ENCODE assay signal across 12 cellular contexts in genomic region chr7:155951554-155952158, GRCh38.
A peak's percentile ranks its signal among the peaks of the same experiment; 100 is the strongest.
DNase-seq lines count a peak whose midpoint lies in the region; ATAC-seq and TF ChIP-seq lines count a peak whose summit lies in the region.
"Had no signal": no experiment of that assay in that cellular context is flagged by ENCODE, and none has a peak within 500 bp of the region (broad histone marks: within the 10 kb centered on the region; RNA-seq: fewer than 3 reads in every experiment).

No MANE protein-coding gene starts in this region.

- H2AFZ ChIP-seq in HCT116 (ENCODE audit: low read depth, low read length, poor library complexity, severe bottlenecking) (no peak overlapping the region), PC-9 (peak overlapping the region; percentile 53), osteoblast (ENCODE audit: low read length) (peak overlapping the region; percentile 35)

- no peak for TF ChIP-seq RAD21 in HCT116 (IDR thresholded peaks at IDR 0.05; ENCODE audit: low read depth)

- H3K4me2 ChIP-seq in HCT116 (ENCODE audit: low read length) (peak overlapping the region; percentile 81), PC-9 (peak overlapping the region; percentile 91), osteoblast (ENCODE audit: insufficient read depth, low read length) (peak overlapping the region; percentile 55)

- no peak for TF ChIP-seq POLR2A in HCT116 (IDR thresholded peaks at IDR 0.05; ENCODE audit: borderline replicate concordance, extremely low read depth, insufficient read depth, insufficient read length)
- TF ChIP-seq POLR2A in tibial nerve (IDR thresholded peaks at IDR 0.05): no peak

- RAD21 ChIA-PET in HCT116 (lab: Charles Lee; ENCODE audit: low non-redundant PET in 1 of 2, low total read pairs in 2 of 2, uncharacterized antibody in 2 of 2, unreplicated experiment in 2 of 2): interaction anchor here (0.6 to 1.7 kb wide), 5 partner anchors 10 to 594 kb away, joined by 3 to 10 read pairs (median 4); no protein-coding TSS in a partner anchor

- intact Hi-C loops in HCT116 (cut with micrococcal nuclease) (loop anchor here (1.0 kb wide), 2 partner anchors 11 to 29 kb away; no protein-coding TSS in a partner anchor), PC-9 (cut with micrococcal nuclease; ENCODE audit: unreplicated experiment) (loop anchor here (1.0 to 2.0 kb wide), 4 partner anchors 11 to 137 kb away; no protein-coding TSS in a partner anchor)

- H4K20me1 ChIP-seq in HCT116 (ENCODE audit: insufficient read depth): no peaks in the 10 kb centered on the region
- H4K20me1 ChIP-seq in PC-9 (ENCODE audit: insufficient read depth): no peaks in the 10 kb centered on the region
- no peaks in the 10 kb centered on the region for H4K20me1 ChIP-seq in osteoblast (ENCODE audit: insufficient read depth, low read length)

- POLR2A ChIA-PET in HCT116 (lab: Charles Lee): interaction anchor here (1.0 to 2.9 kb wide), 3 partner anchors 9 to 30 kb away, joined by 3 to 37 read pairs (median 3); no protein-coding TSS in a partner anchor
- POLR2A ChIA-PET in PC-9 (lab: Charles Lee; ENCODE audit: unreplicated experiment): interaction anchor here (0.6 to 1.2 kb wide), 3 partner anchors 10 to 32 kb away, joined by 3 to 6 read pairs (median 3); no protein-coding TSS in a partner anchor

- peaks cover 41% of the 10 kb centered on the region for H3F3A ChIP-seq in PC-9 (ENCODE audit: insufficient read depth, low read depth)

- H3K4me3 ChIP-seq in HCT116 (replicated peaks in 1 of 2; ENCODE audit: low read depth in 1 of 2, low read length in 2 of 2) (peak overlapping the region; percentile 7 to 46; a peak in 3 of 4 replicates), PC-9 (peak overlapping the region; percentile 45; the same call in 1 of the 2 replicates), epithelial cell of esophagus (ENCODE audit: low read length) (no peak overlapping the region), osteoblast (ENCODE audit: insufficient read depth, low read length) (no peak overlapping the region), tibial nerve (no peak overlapping the region)

- 69 to 76% methylated on average over 21 of the region's 21 CpGs for WGBS in tibial nerve, 2 donors

- H3K27me3 ChIP-seq in HCT116 (ENCODE audit: insufficient read depth, low read length): no peaks in the 10 kb centered on the region
- no peaks in the 10 kb centered on the region for H3K27me3 ChIP-seq in PC-9 (ENCODE audit: insufficient read depth, low read depth)
- H3K27me3 ChIP-seq in osteoblast (ENCODE audit: insufficient read depth, low read length): no peaks in the 10 kb centered on the region
- H3K27me3 ChIP-seq in tibial nerve: no peaks in the 10 kb centered on the region

- H3K4me1 ChIP-seq in HCT116 (ENCODE audit: control insufficient read depth in 1 of 2, insufficient read depth in 2 of 2, low read length in 2 of 2): peaks cover 42 to 74% of the 10 kb centered on the region in 2 experiments
- peaks cover 70% of the 10 kb centered on the region for H3K4me1 ChIP-seq in PC-9 (replicated peaks; ENCODE audit: insufficient read depth)
- H3K4me1 ChIP-seq in osteoblast (ENCODE audit: insufficient read depth, low read length): peaks cover 5% of the 10 kb centered on the region
- no peaks in the 10 kb centered on the region for H3K4me1 ChIP-seq in tibial nerve

- H3K9me3 ChIP-seq in HCT116 (ENCODE audit: control insufficient read depth in 1 of 2, insufficient read depth in 1 of 2, low read depth in 1 of 2, low read length in 2 of 2) (no peaks in the 10 kb centered on the region), PC-9 (ENCODE audit: insufficient read depth, low read depth) (no peaks in the 10 kb centered on the region), osteoblast (ENCODE audit: low read depth, low read length) (no peaks in the 10 kb centered on the region), tibial nerve (no peaks in the 10 kb centered on the region)

- TF ChIP-seq CTCF in HCT116 (IDR thresholded peaks at IDR 0.05 in 2 of 3, conservative IDR thresholded peaks at IDR 0.05 in 1 of 3; ENCODE audit: borderline replicate concordance in 1 of 3, insufficient read depth in 1 of 3, low read depth in 2 of 3, low read length in 2 of 3) (no peak), PC-9 (conservative IDR thresholded peaks at IDR 0.05) (no peak), epithelial cell of esophagus (IDR thresholded peaks at IDR 0.05; ENCODE audit: insufficient read depth, low read depth, low read length, missing control alignments) (no peak), osteoblast (IDR thresholded peaks at IDR 0.05; ENCODE audit: extremely low read depth, low read depth, low read length) (no peak), omental fat pad (IDR thresholded peaks at IDR 0.05) (no peak), tibial nerve (IDR thresholded peaks at IDR 0.05) (no peak)

- ATAC-seq in HCT116 (peak; percentile 86), HG02981 (IDR thresholded peaks at IDR 0.05; ENCODE audit: unreplicated experiment) (no peak), GM19467 (IDR thresholded peaks at IDR 0.05; ENCODE audit: unreplicated experiment) (no peak), omental fat pad (ENCODE audit: low FRiP score) (no peak)
- ATAC-seq: stimulated activated memory B cell treated with anti-CD40 and anti-IgM and Interleukin-4, amounts not matched to agents 10 μg/mL and 1 μg/mL and 100 μg/mL, for 72 hours had no signal

- no peaks in the 10 kb centered on the region for H3K36me3 ChIP-seq in HCT116 (ENCODE audit: control insufficient read depth in 1 of 2, insufficient read depth in 2 of 2, low read length in 2 of 2)
- H3K36me3 ChIP-seq in PC-9 (ENCODE audit: low read depth): no peaks in the 10 kb centered on the region
- H3K36me3 ChIP-seq in osteoblast (ENCODE audit: insufficient read depth, low read length): no peaks in the 10 kb centered on the region
- no peaks in the 10 kb centered on the region for H3K36me3 ChIP-seq in tibial nerve

- no peaks in the 10 kb centered on the region for H3K9me2 ChIP-seq in HCT116 (ENCODE audit: insufficient read depth)
- no peaks in the 10 kb centered on the region for H3K9me2 ChIP-seq in PC-9 (ENCODE audit: insufficient read depth)

- peak overlapping the region; percentile 66 for H3K9ac ChIP-seq in HCT116 (ENCODE audit: low read length)

- no peak for TF ChIP-seq EP300 in tibial nerve (IDR thresholded peaks at IDR 0.05)

- CTCF ChIA-PET in HCT116 (lab: Charles Lee) (interaction anchor here (1.1 to 1.2 kb wide), 2 partner anchors 10 to 30 kb away, joined by 3 to 4 read pairs; no protein-coding TSS in a partner anchor), PC-9 (lab: Charles Lee) (interaction anchor here (1.3 kb wide), 1 partner anchor 30 kb away, joined by 3 read pairs; no protein-coding TSS in a partner anchor)

- H3K27ac ChIP-seq in HCT116 (ENCODE audit: low read depth, low read length): peak overlapping the region; percentile 94
- H3K27ac ChIP-seq in PC-9: peak overlapping the region; percentile 98
- peak overlapping the region; percentile 75 for H3K27ac ChIP-seq in osteoblast (ENCODE audit: low read depth, low read length)
- H3K27ac ChIP-seq in tibial nerve: peak overlapping the region in 2 of 4 donors; percentile 37 to 51

- DNase-seq in HCT116 (ENCODE audit: low read depth, low spot score): peak; percentile 96
- DNase-seq in PC-9: peak; percentile 94 to 100
- DNase-seq in epithelial cell of esophagus (ENCODE audit: low read depth): peak; percentile 97
- DNase-seq in osteoblast (ENCODE audit: insufficient read length, low spot score, missing footprints): peak; percentile 90
- DNase-seq in omental fat pad (ENCODE audit: low spot score): no peak
- no peak for DNase-seq in tibial nerve (ENCODE audit: low spot score in 2 of 2)
- DNase-seq: activated naive CD4-positive, alpha-beta T cell treated with anti-CD3 and anti-CD28 coated beads, Interleukin-2, amount 10 ng/mL, durations not matched to agents 7 days and 5 days; DMS53; NCI-H1048 had no signal

- H3K79me2 ChIP-seq in HCT116 (ENCODE audit: insufficient read depth, low read length): no peaks in the 10 kb centered on the region
- H3K79me2 ChIP-seq in PC-9 (ENCODE audit: low read depth): peaks cover 25% of the 10 kb centered on the region
- no peaks in the 10 kb centered on the region for H3K79me2 ChIP-seq in osteoblast (ENCODE audit: insufficient read depth, low read length)

- BruUV-seq in HCT116 (replicated peaks; lab: Mats Ljungman, UMichigan) (no TSS peak), PC-9 (replicated peaks; lab: Mats Ljungman, UMichigan) (no TSS peak)

TF ChIP-seq in HCT116, 20 proteins besides CTCF, POLR2A, EP300 and RAD21 (continues in another document):
- TF ChIP-seq POLR2AphosphoS5 (IDR thresholded peaks at IDR 0.05; ENCODE audit: low read depth, low read length) (peak; percentile 70), CEBPB (IDR thresholded peaks at IDR 0.05; ENCODE audit: low read depth) (no peak), ZNF274 (IDR thresholded peaks at IDR 0.05; ENCODE audit: low read depth, low read length) (no peak), EGR1 (IDR thresholded peaks at IDR 0.05; ENCODE audit: low read depth) (no peak), ZFX (IDR thresholded peaks at IDR 0.05) (no peak), TCF7L2 (IDR thresholded peaks at IDR 0.05; ENCODE audit: borderline replicate concordance, extremely low read depth, insufficient read depth, insufficient read length) (peak; percentile 92), SRF (IDR thresholded peaks at IDR 0.05; ENCODE audit: low read depth) (no peak), YY1 (IDR thresholded peaks at IDR 0.05; ENCODE audit: extremely low read depth, insufficient replicate concordance, low read depth, low read length) (peak; percentile 63)
- TF ChIP-seq, protein P1, sequence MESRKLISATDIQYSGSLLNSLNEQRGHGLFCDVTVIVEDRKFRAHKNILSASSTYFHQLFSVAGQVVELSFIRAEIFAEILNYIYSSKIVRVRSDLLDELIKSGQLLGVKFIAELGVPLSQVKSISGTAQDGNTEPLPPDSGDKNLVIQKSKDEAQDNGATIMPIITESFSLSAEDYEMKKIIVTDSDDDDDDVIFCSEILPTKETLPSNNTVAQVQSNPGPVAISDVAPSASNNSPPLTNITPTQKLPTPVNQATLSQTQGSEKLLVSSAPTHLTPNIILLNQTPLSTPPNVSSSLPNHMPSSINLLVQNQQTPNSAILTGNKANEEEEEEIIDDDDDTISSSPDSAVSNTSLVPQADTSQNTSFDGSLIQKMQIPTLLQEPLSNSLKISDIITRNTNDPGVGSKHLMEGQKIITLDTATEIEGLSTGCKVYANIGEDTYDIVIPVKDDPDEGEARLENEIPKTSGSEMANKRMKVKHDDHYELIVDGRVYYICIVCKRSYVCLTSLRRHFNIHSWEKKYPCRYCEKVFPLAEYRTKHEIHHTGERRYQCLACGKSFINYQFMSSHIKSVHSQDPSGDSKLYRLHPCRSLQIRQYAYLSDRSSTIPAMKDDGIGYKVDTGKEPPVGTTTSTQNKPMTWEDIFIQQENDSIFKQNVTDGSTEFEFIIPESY (IDR thresholded peaks at IDR 0.05; ENCODE audit: extremely low read depth, insufficient replicate concordance, low read length): peak; percentile 13
- TF ChIP-seq, protein P2, sequence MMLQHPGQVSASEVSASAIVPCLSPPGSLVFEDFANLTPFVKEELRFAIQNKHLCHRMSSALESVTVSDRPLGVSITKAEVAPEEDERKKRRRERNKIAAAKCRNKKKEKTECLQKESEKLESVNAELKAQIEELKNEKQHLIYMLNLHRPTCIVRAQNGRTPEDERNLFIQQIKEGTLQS (IDR thresholded peaks at IDR 0.05): no peak

Comparison
In these comparisons a context has a peak if more than half of its experiments do, and no peak if none do; other contexts are left out.
1. DNase-seq: peak in HCT116 (single experiment), PC-9 (2 of 2), epithelial cell of esophagus (single experiment) and osteoblast (single experiment); none in omental fat pad (single experiment) and tibial nerve (0 of 2).
2. H3K4me3 ChIP-seq: peak in HCT116 (2 of 2) and PC-9 (single experiment); none in epithelial cell of esophagus (single experiment), osteoblast (single experiment) and tibial nerve (0 of 4).
3. Peak in every context shown above with its lines, with median percentiles within 50 percentile points of each other: H3K4me2 ChIP-seq.